8 cellular contexts compared by ENCODE assay signal in the genomic region with DNA sequence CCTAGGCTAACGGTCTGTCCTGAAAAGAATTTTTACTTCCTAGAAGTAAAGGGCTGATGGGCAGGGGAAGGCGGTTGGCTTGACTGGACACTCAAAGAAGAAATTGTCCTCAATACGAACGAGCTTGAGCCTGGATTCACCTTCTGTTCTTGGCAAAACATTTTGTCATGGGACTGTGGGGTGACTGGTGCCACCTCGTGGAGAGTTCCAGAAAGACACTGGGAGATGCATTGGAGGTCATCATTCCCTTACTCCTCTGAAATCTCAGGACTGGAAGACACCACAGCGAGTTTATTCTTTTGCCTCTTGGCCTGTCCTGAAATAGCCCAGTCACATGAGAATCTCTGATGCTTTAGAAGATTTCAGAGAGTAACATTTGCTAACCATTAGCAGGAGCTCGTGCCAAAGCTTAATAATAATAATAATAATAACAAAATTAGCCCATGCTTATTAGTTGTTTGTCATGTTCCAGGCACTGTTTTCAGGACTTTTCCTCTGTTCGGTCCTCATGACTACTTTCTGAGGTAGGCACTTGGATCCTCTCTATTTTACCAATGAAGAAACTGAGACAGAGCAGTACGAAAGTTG. TPM values are rescaled to one million over a fixed set of nuclear protein-coding genes. Genes with fewer than 3 reads are reported as not detected.
DNase-seq lines count a peak whose midpoint lies in the region; ATAC-seq, FAIRE-seq and TF ChIP-seq lines count a peak whose summit lies in the region.

No MANE protein-coding gene starts in this region.

- in situ Hi-C loops in Caki2 (cut with HindIII; ENCODE audit: low pct_unique_long_range_greater_than_20kb, low sequenced_read_pairs), result no loop called here

- TF ChIP-seq POLR2A in ovary (IDR thresholded peaks at IDR 0.05), result no peak

- no peak for TF ChIP-seq EP300 in ovary (IDR thresholded peaks at IDR 0.05)

- no peaks in the 10 kb centered on the region for H3K4me1 ChIP-seq in ovary (ENCODE audit: insufficient read depth)

- ATAC-seq in GM19328 (IDR thresholded peaks at IDR 0.05; ENCODE audit: unreplicated experiment), result peak; percentile 65
- peak; percentile 57 for ATAC-seq in HG03457 (IDR thresholded peaks at IDR 0.05; ENCODE audit: unreplicated experiment)
- no peak for ATAC-seq in GM19455 (IDR thresholded peaks at IDR 0.05; ENCODE audit: unreplicated experiment)

- DNase-seq in Caki2 (ENCODE audit: low read depth), result peak; percentile 33
- DNase-seq in NCI-H82 treated with DMSO at 0.1 percent for 48 hours (lab: John Stamatoyannopoulos, UW; ENCODE audit: unreplicated experiment), result peak; percentile 7
- peak; percentile 24 for DNase-seq in activated T-cell treated with anti-CD3 and anti-CD28 coated beads, Interleukin-2, amount 50 U/mL, for 1 hour
- peak; percentile 30 to 64 for DNase-seq in frontal cortex (ENCODE audit: low spot score in 2 of 2)
- peak; percentile 23 to 63 (median 37) for DNase-seq in ovary

- no peak for FAIRE-seq in frontal cortex (lab: Jason Lieb, UNC)

- no peaks in the 10 kb centered on the region for H3K36me3 ChIP-seq in ovary

- intact Hi-C loops in ovary (cut with DNase I), result no loop called here

- TF ChIP-seq CTCF in ovary (IDR thresholded peaks at IDR 0.05), result no peak

- H3K9me3 ChIP-seq in ovary, result no peaks in the 10 kb centered on the region

- no peaks in the 10 kb centered on the region for H3K27me3 ChIP-seq in ovary

- 41 to 45% (median 42%) methylated on average over 9 of the region's 9 CpGs for WGBS in ovary, 3 donors

- H3K27ac ChIP-seq in ovary, result no peak overlapping the region

- H3K4me3 ChIP-seq in ovary, result no peak overlapping the region

RNA-seq across cellular contexts. Expression of a gene that starts 44.5 kb away (rescaled TPM):
- total RNA-seq in Caki2 (2014; rRNA removed; shearing (Covaris generic); ENCODE audit: low replicate concordance), result 5.2 and 5.8 TPM in 2 replicates
- total RNA-seq in frontal cortex (2.0 TPM), ovary (1 to 10 TPM; 1.6 to 3.3 (median 2.3) TPM)
- polyA plus RNA-seq in ovary, result 1 to 10 TPM in 1 of 2 donors, under 1 TPM in 1; 0.91 to 4.0 TPM
